ENCODE assay signal across 23 cellular contexts in the genomic region with DNA sequence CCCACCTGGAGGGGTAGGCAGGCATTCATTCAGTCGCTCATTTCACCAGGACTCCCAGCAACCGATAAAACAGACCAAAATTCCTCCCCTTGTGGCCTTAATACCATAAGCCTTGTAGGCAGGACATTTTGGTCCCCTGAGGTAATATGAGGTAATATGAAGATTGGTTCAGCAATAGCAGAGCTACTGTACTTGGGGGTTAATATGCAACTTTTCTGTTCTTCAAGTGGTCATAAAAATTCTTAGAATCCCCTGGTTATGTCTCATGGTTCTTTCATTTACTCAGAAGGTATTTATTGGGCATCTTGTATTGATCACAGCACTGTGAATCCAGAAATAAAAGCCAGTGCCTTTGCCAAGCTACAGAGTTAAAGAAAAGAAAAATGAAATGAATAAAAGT. TPM values are rescaled to one million over a fixed set of nuclear protein-coding genes. Genes with fewer than 3 reads are reported as not detected.
"Had no signal": no experiment of that assay in that cellular context is flagged by ENCODE, and none has a peak within 500 bp of the region (broad histone marks: within the 10 kb centered on the region; RNA-seq: fewer than 3 reads in every experiment).

No MANE protein-coding gene starts in this region.

- H3K27ac Mint-ChIP-seq: activated naive CD8-positive, alpha-beta T cell treated with anti-CD3 and anti-CD28 coated beads, Interleukin-2, amount 50 U/mL, for 24 hours; endodermal cell; nephron progenitor cell; stimulated activated naive CD8-positive, alpha-beta T cell treated with anti-CD3 and anti-CD28 coated beads, Interleukin-15, Interleukin-2, amounts not matched to agents 100 ng/mL and 50 ng/mL, for 24 hours; WTC11 had no signal

- DNase-seq: activated CD4-positive, alpha-beta memory T cell treated with anti-CD3 and anti-CD28 coated beads for 36 hours; activated CD4-positive, alpha-beta T cell treated with anti-CD3 and anti-CD28 coated beads for 36 hours; activated naive CD4-positive, alpha-beta T cell treated with Interleukin-2 at 50 U/mL for 16 hours; activated naive CD8-positive, alpha-beta T cell treated with anti-CD3 and anti-CD28 coated beads, Interleukin-2, amount 50 U/mL, for 24 hours; activated T-cell treated with anti-CD3 and anti-CD28 coated beads, Interleukin-2, amount 50 U/mL, for 48 hours; cerebellar nuclear complex; endodermal cell; esophagus squamous epithelium; gastrocnemius medialis; head of caudate nucleus; left cardiac atrium; mesendoderm; mucosa of descending colon; nephron progenitor cell; nucleus accumbens; stimulated activated CD4-positive, alpha-beta T cell treated with anti-CD3 and anti-CD28 coated beads, Interleukin-4, amount 100 ng/mL, for 24 hours; substantia nigra; T1000; thyroid gland; upper lobe of right lung had no signal

- H3K4me3 Mint-ChIP-seq: activated CD4-positive, alpha-beta memory T cell treated with anti-CD3 and anti-CD28 coated beads for 36 hours; activated CD4-positive, alpha-beta T cell treated with anti-CD3 and anti-CD28 coated beads for 36 hours; activated naive CD8-positive, alpha-beta T cell treated with anti-CD3 and anti-CD28 coated beads, Interleukin-2, amount 50 U/mL, for 24 hours; endodermal cell; nephron progenitor cell; stimulated activated naive CD8-positive, alpha-beta T cell treated with anti-CD3 and anti-CD28 coated beads, Interleukin-15, Interleukin-2, amounts not matched to agents 100 ng/mL and 50 ng/mL, for 24 hours; WTC11 had no signal

- H3K27me3 Mint-ChIP-seq: activated CD4-positive, alpha-beta memory T cell treated with anti-CD3 and anti-CD28 coated beads for 36 hours; activated CD4-positive, alpha-beta T cell treated with anti-CD3 and anti-CD28 coated beads for 36 hours; activated naive CD8-positive, alpha-beta T cell treated with anti-CD3 and anti-CD28 coated beads, Interleukin-2, amount 50 U/mL, for 24 hours; stimulated activated naive CD8-positive, alpha-beta T cell treated with anti-CD3 and anti-CD28 coated beads, Interleukin-15, Interleukin-2, amounts not matched to agents 100 ng/mL and 50 ng/mL, for 24 hours had no signal

- ATAC-seq: gastrocnemius medialis, left cardiac atrium, mucosa of descending colon, upper lobe of right lung, WTC11 had no signal

- H3K4me1 Mint-ChIP-seq: activated CD4-positive, alpha-beta T cell treated with anti-CD3 and anti-CD28 coated beads for 36 hours; activated naive CD8-positive, alpha-beta T cell treated with anti-CD3 and anti-CD28 coated beads, Interleukin-2, amount 50 U/mL, for 24 hours; endodermal cell; nephron progenitor cell; WTC11 had no signal

- H3K9me3 Mint-ChIP-seq: activated CD4-positive, alpha-beta memory T cell treated with anti-CD3 and anti-CD28 coated beads for 36 hours; activated naive CD8-positive, alpha-beta T cell treated with anti-CD3 and anti-CD28 coated beads, Interleukin-2, amount 50 U/mL, for 24 hours; endodermal cell; nephron progenitor cell; stimulated activated naive CD8-positive, alpha-beta T cell treated with anti-CD3 and anti-CD28 coated beads, Interleukin-15, Interleukin-2, amounts not matched to agents 100 ng/mL and 50 ng/mL, for 24 hours; WTC11 had no signal

RNA-seq across cellular contexts. Expression of a gene that starts 29.8 kb away (rescaled TPM):
- total RNA-seq: esophagus squamous epithelium, gastrocnemius medialis, mucosa of descending colon, posterior vena cava, thyroid gland, upper lobe of right lung had no signal

RNA-seq across cellular contexts. Expression of a gene that starts 41.5 kb away (rescaled TPM):
- total RNA-seq: gastrocnemius medialis, thyroid gland had no signal
